9 cellular contexts compared by ENCODE assay signal in genomic region chr5:78649220-78649700, GRCh38. TPM values are rescaled to one million over a fixed set of nuclear protein-coding genes. Genes with fewer than 3 reads are reported as not detected.
A peak's percentile ranks its signal among the peaks of the same experiment; 100 is the strongest.
DNase-seq lines count a peak whose midpoint lies in the region; ATAC-seq and TF ChIP-seq lines count a peak whose summit lies in the region.
"Had no signal": no experiment of that assay in that cellular context is flagged by ENCODE, and none has a peak within 500 bp of the region (broad histone marks: within the 10 kb centered on the region; RNA-seq: fewer than 3 reads in every experiment).

No MANE protein-coding gene starts in this region.

- peaks cover 10% of the 10 kb centered on the region for H3K4me1 Mint-ChIP-seq in activated naive CD4-positive, alpha-beta T cell treated with anti-CD3 and anti-CD28 coated beads for 36 hours (ENCODE audit: low read depth)
- peaks cover 51% of the 10 kb centered on the region for H3K4me1 Mint-ChIP-seq in brain

- TF ChIP-seq CTCF in brain (conservative IDR thresholded peaks at IDR 0.05) (no peak), right lobe of liver (IDR thresholded peaks at IDR 0.05) (no peak)

- H3K9me3 Mint-ChIP-seq in activated naive CD4-positive, alpha-beta T cell treated with anti-CD3 and anti-CD28 coated beads for 36 hours: no peaks in the 10 kb centered on the region
- H3K9me3 Mint-ChIP-seq in activated naive CD4-positive, alpha-beta T cell treated with anti-CD3 and anti-CD28 coated beads, Interleukin-2, amount 50 U/mL, for 72 hours: no peaks in the 10 kb centered on the region
- no peaks in the 10 kb centered on the region for H3K9me3 Mint-ChIP-seq in brain
- H3K9me3 Mint-ChIP-seq: activated naive CD4-positive, alpha-beta T cell treated with anti-CD3 and anti-CD28 coated beads, Interleukin-2, amount 50 U/mL, for 24 hours had no signal

- TF ChIP-seq POLR2A in right lobe of liver (IDR thresholded peaks at IDR 0.05): no peak

- H3K36me3 ChIP-seq in right lobe of liver (no peaks in the 10 kb centered on the region), urinary bladder (ENCODE audit: insufficient read depth) (no peaks in the 10 kb centered on the region)

- 18% methylated on average over 20 of the region's 23 CpGs for WGBS in right lobe of liver (ENCODE audit: insufficient coverage, low coverage, low lambda C conversion rate, missing lambda C conversion rate)
- 7% methylated on average over 23 of the region's 23 CpGs for WGBS in urinary bladder

- DNase-seq in activated naive CD4-positive, alpha-beta T cell treated with anti-CD3 and anti-CD28 coated beads for 36 hours: no peak
- DNase-seq in activated naive CD4-positive, alpha-beta T cell treated with anti-CD3 and anti-CD28 coated beads, Interleukin-2, amount 50 U/mL, for 72 hours (ENCODE audit: low spot score in 2 of 2): no peak
- DNase-seq in right lobe of liver (peak in 1 of 3 donors; percentile 48), hippocampal formation (lab: John Stamatoyannopoulos, UW) (no peak), NCI-H2029 (lab: John Stamatoyannopoulos, UW) (no peak)

- H3K9me3 ChIP-seq in right lobe of liver: no peaks in the 10 kb centered on the region

- ATAC-seq in activated naive CD4-positive, alpha-beta T cell treated with anti-CD3 and anti-CD28 coated beads, Interleukin-2, amount 50 U/mL, for 72 hours: no peak
- ATAC-seq in right lobe of liver: peak in 1 of 4 donors; percentile 40
- no peak for ATAC-seq in GM19324 (IDR thresholded peaks at IDR 0.05; ENCODE audit: low FRiP score, unreplicated experiment)

- CTCF ChIA-PET in activated naive CD4-positive, alpha-beta T cell treated with anti-CD3 and anti-CD28 coated beads for 36 hours (lab: Charles Lee): no interaction called here

- H3K27ac Mint-ChIP-seq in activated naive CD4-positive, alpha-beta T cell treated with anti-CD3 and anti-CD28 coated beads for 36 hours: no peak overlapping the region
- H3K27ac Mint-ChIP-seq in activated naive CD4-positive, alpha-beta T cell treated with anti-CD3 and anti-CD28 coated beads, Interleukin-2, amount 50 U/mL, for 72 hours: no peak overlapping the region
- H3K27ac Mint-ChIP-seq in brain: peak overlapping the region in 3 of 5 experiments; percentile 76 to 94 (median 88)
- H3K27ac Mint-ChIP-seq: activated naive CD4-positive, alpha-beta T cell treated with anti-CD3 and anti-CD28 coated beads, Interleukin-2, amount 50 U/mL, for 24 hours had no signal

- peaks cover 0 to 5% of the 10 kb centered on the region in 2 donors for H3K27me3 ChIP-seq in right lobe of liver

- H3K27me3 Mint-ChIP-seq in activated naive CD4-positive, alpha-beta T cell treated with anti-CD3 and anti-CD28 coated beads for 36 hours (ENCODE audit: low read depth): peaks cover 44% of the 10 kb centered on the region
- peaks cover 8% of the 10 kb centered on the region for H3K27me3 Mint-ChIP-seq in brain

- H3K4me3 Mint-ChIP-seq in activated naive CD4-positive, alpha-beta T cell treated with anti-CD3 and anti-CD28 coated beads for 36 hours: peak overlapping the region; percentile 55
- H3K4me3 Mint-ChIP-seq in brain: peak overlapping the region; percentile 65 to 88 (median 77)

- H3K4me1 ChIP-seq in right lobe of liver: peaks cover 0 to 12% (median 2%) of the 10 kb centered on the region in 4 donors
- H3K4me1 ChIP-seq in urinary bladder (ENCODE audit: insufficient read depth): no peaks in the 10 kb centered on the region

- H3K4me3 ChIP-seq in right lobe of liver (peak overlapping the region; percentile 53 to 62 (median 56)), urinary bladder (ENCODE audit: low read depth, low read length) (peak overlapping the region; percentile 95)

- H3K27ac ChIP-seq in right lobe of liver (peak overlapping the region; percentile 44 to 83 (median 45)), urinary bladder (ENCODE audit: low read depth) (peak overlapping the region; percentile 96)

- intact Hi-C loops in activated naive CD4-positive, alpha-beta T cell treated with anti-CD3 and anti-CD28 coated beads for 36 hours (cut with micrococcal nuclease): no loop called here
- intact Hi-C loops in right lobe of liver (cut with DNase I): no loop called here

- no peaks in the 10 kb centered on the region for H3K36me3 Mint-ChIP-seq in activated naive CD4-positive, alpha-beta T cell treated with anti-CD3 and anti-CD28 coated beads for 36 hours (ENCODE audit: low read depth)
- H3K36me3 Mint-ChIP-seq in activated naive CD4-positive, alpha-beta T cell treated with anti-CD3 and anti-CD28 coated beads, Interleukin-2, amount 50 U/mL, for 72 hours: peaks cover 0 to 18% of the 10 kb centered on the region in 2 donors
- H3K36me3 Mint-ChIP-seq in brain: peaks cover 6% of the 10 kb centered on the region

RNA-seq across cellular contexts. Expression of gene LHFPL2, which starts 0.7 kb away (rescaled TPM):
- total RNA-seq in activated naive CD4-positive, alpha-beta T cell treated with anti-CD3 and anti-CD28 coated beads for 36 hours: not detected
- total RNA-seq in activated naive CD4-positive, alpha-beta T cell treated with anti-CD3 and anti-CD28 coated beads, Interleukin-2, amount 50 U/mL, for 72 hours: under 1 TPM; 0.16 to 0.18 TPM
- polyA plus RNA-seq in brain (ENCODE audit: insufficient read depth, low read depth, low replicate concordance) (3.2 TPM), urinary bladder (19.2 TPM)
- total RNA-seq in right lobe of liver (10 to 100 TPM in 1 of 6 experiments, 1 to 10 TPM in 5; 2.6 to 11.8 (median 4.3) TPM), urinary bladder (146 TPM)

Comparison
In these comparisons a context has a peak if more than half of its experiments do, and no peak if none do; other contexts are left out.
1. H3K27ac Mint-ChIP-seq: peak in brain (3 of 5); none in activated naive CD4-positive, alpha-beta T cell treated with anti-CD3 and anti-CD28 coated beads for 36 hours (single experiment) and activated naive CD4-positive, alpha-beta T cell treated with anti-CD3 and anti-CD28 coated beads, Interleukin-2, amount 50 U/mL, for 72 hours (0 of 2).
2. RNA of gene LHFPL2, which starts 0.7 kb away (total RNA-seq): 146 TPM in urinary bladder (single experiment); 2.6 to 11.8 TPM in right lobe of liver, 0.16 to 0.18 TPM in activated naive CD4-positive, alpha-beta T cell treated with anti-CD3 and anti-CD28 coated beads, Interleukin-2, amount 50 U/mL, for 72 hours and not detected in activated naive CD4-positive, alpha-beta T cell treated with anti-CD3 and anti-CD28 coated beads for 36 hours; every median in the first group is over 10 times any median in the second.